22 cellular contexts compared by ENCODE assay signal in genomic region chr6:115733426-115733825, GRCh38.
"Had no signal": no experiment of that assay in that cellular context is flagged by ENCODE, and none has a peak within 500 bp of the region (broad histone marks: within the 10 kb centered on the region; RNA-seq: fewer than 3 reads in every experiment).

No MANE protein-coding gene starts in this region.

- H3K4me3 ChIP-seq: MG63, SK-N-MC had no signal

- H3K27me3 ChIP-seq: MG63 had no signal

- H3K27ac ChIP-seq: SK-N-MC had no signal

- H3K36me3 Mint-ChIP-seq: activated CD8-positive, alpha-beta memory T cell treated with anti-CD3 and anti-CD28 coated beads, Interleukin-2, amount 10 ng/mL, durations not matched to agents 7 days and 5 days; activated naive CD8-positive, alpha-beta T cell; brain had no signal

- H3K9me3 Mint-ChIP-seq: activated CD4-positive, alpha-beta T cell treated with anti-CD3 and anti-CD28 coated beads, Interleukin-2, amount 10 ng/mL, durations not matched to agents 24 days and 14 days; activated T-cell treated with anti-CD3 and anti-CD28 coated beads, Interleukin-2, amount 50 U/mL, for 24 hours; T-helper 1 cell treated with Interleukin-12 subunit alpha and Interleukin-12 subunit beta and Interleukin-4 antibody, amounts not matched to agents 30 μg/mL and 1 μg/mL, for 36 hours had no signal

- H3K9me3 ChIP-seq: MG63 had no signal

- ATAC-seq: activated CD8-positive, alpha-beta memory T cell treated with anti-CD3 and anti-CD28 coated beads, Interleukin-2, amount 10 ng/mL, durations not matched to agents 7 days and 5 days had no signal

- H3K4me1 Mint-ChIP-seq: activated B cell treated with CpG ODN at 0.5 μM for 24 hours; activated CD4-positive, alpha-beta T cell treated with anti-CD3 and anti-CD28 coated beads, Interleukin-2, amount 10 ng/mL, durations not matched to agents 24 days and 14 days; activated CD8-positive, alpha-beta memory T cell treated with anti-CD3 and anti-CD28 coated beads, Interleukin-2, amount 10 ng/mL, durations not matched to agents 7 days and 5 days; brain had no signal

- H3K36me3 ChIP-seq: MG63 had no signal

- H3K27me3 Mint-ChIP-seq: activated B cell treated with CpG ODN at 0.5 μM for 24 hours; activated CD4-positive, alpha-beta T cell treated with anti-CD3 and anti-CD28 coated beads, Interleukin-2, amount 10 ng/mL, durations not matched to agents 24 days and 14 days; activated CD8-positive, alpha-beta memory T cell treated with anti-CD3 and anti-CD28 coated beads, Interleukin-2, amount 10 ng/mL, durations not matched to agents 7 days and 5 days; activated naive CD8-positive, alpha-beta T cell; activated T-cell treated with anti-CD3 and anti-CD28 coated beads, Interleukin-2, amount 50 U/mL, for 24 hours; brain had no signal

- H3K27ac Mint-ChIP-seq: activated B cell treated with CpG ODN at 0.5 μM for 24 hours; activated CD4-positive, alpha-beta T cell treated with anti-CD3 and anti-CD28 coated beads, Interleukin-2, amount 10 ng/mL, durations not matched to agents 24 days and 14 days; activated CD8-positive, alpha-beta memory T cell treated with anti-CD3 and anti-CD28 coated beads, Interleukin-2, amount 10 ng/mL, durations not matched to agents 7 days and 5 days; activated naive CD4-positive, alpha-beta T cell treated with anti-CD3 and anti-CD28 coated beads for 36 hours; activated naive CD8-positive, alpha-beta T cell; activated T-cell treated with anti-CD3 and anti-CD28 coated beads, Interleukin-2, amount 50 U/mL, for 24 hours; activated T-helper 1 cell treated with anti-CD3 and anti-CD28 coated beads, Interleukin-12 subunit alpha, Interleukin-12 subunit beta, Interleukin-2, Interleukin-4 antibody, amounts not matched to agents 30 ng/mL and 10 ng/mL and 1 ng/mL, durations not matched to agents 14 hours and 24 hours and 36 hours; brain; T-helper 1 cell treated with Interleukin-12 subunit alpha and Interleukin-12 subunit beta and Interleukin-4 antibody, amounts not matched to agents 30 μg/mL and 1 μg/mL, for 36 hours had no signal

- DNase-seq: activated B cell treated with CpG ODN at 0.5 μM for 24 hours; activated CD4-positive, alpha-beta T cell treated with anti-CD3 and anti-CD28 coated beads for 1 hour; activated CD4-positive, alpha-beta T cell treated with anti-CD3 and anti-CD28 coated beads, Interleukin-2, amount 10 ng/mL, durations not matched to agents 24 days and 14 days; activated CD4-positive, alpha-beta T cell treated with anti-CD3 and anti-CD28 coated beads, Interleukin-2, amount 50 U/mL, for 48 hours; activated CD8-positive, alpha-beta memory T cell treated with anti-CD3 and anti-CD28 coated beads, Interleukin-2, amount 10 ng/mL, durations not matched to agents 7 days and 5 days; activated gamma-delta T cell; activated naive CD4-positive, alpha-beta T cell treated with anti-CD3 and anti-CD28 coated beads for 36 hours; activated T-cell treated with anti-CD3 and anti-CD28 coated beads, Interleukin-2, amount 50 U/mL, for 24 hours; amygdala; MG63; MV-4-11; NCI-H1105; NCI-H1436 treated with DMSO at 0.1 percent for 48 hours; NCI-H2029 treated with DMSO at 0.1 percent for 48 hours; NCI-H2227 treated with DMSO at 0.1 percent for 48 hours; NCI-H748 treated with DMSO at 0.1 percent for 48 hours; SIG-M5 had no signal

- H3K4me3 Mint-ChIP-seq: activated B cell treated with CpG ODN at 0.5 μM for 24 hours; activated CD4-positive, alpha-beta T cell treated with anti-CD3 and anti-CD28 coated beads, Interleukin-2, amount 10 ng/mL, durations not matched to agents 24 days and 14 days; activated CD8-positive, alpha-beta memory T cell treated with anti-CD3 and anti-CD28 coated beads, Interleukin-2, amount 10 ng/mL, durations not matched to agents 7 days and 5 days; activated naive CD4-positive, alpha-beta T cell treated with anti-CD3 and anti-CD28 coated beads for 36 hours; activated naive CD8-positive, alpha-beta T cell; activated T-cell treated with anti-CD3 and anti-CD28 coated beads, Interleukin-2, amount 50 U/mL, for 24 hours; activated T-helper 1 cell treated with anti-CD3 and anti-CD28 coated beads, Interleukin-12 subunit alpha, Interleukin-12 subunit beta, Interleukin-2, Interleukin-4 antibody, amounts not matched to agents 30 ng/mL and 10 ng/mL and 1 ng/mL, durations not matched to agents 14 hours and 24 hours and 36 hours; brain; T-helper 1 cell treated with Interleukin-12 subunit alpha and Interleukin-12 subunit beta and Interleukin-4 antibody, amounts not matched to agents 30 μg/mL and 1 μg/mL, for 36 hours had no signal
